In the genomic region with DNA sequence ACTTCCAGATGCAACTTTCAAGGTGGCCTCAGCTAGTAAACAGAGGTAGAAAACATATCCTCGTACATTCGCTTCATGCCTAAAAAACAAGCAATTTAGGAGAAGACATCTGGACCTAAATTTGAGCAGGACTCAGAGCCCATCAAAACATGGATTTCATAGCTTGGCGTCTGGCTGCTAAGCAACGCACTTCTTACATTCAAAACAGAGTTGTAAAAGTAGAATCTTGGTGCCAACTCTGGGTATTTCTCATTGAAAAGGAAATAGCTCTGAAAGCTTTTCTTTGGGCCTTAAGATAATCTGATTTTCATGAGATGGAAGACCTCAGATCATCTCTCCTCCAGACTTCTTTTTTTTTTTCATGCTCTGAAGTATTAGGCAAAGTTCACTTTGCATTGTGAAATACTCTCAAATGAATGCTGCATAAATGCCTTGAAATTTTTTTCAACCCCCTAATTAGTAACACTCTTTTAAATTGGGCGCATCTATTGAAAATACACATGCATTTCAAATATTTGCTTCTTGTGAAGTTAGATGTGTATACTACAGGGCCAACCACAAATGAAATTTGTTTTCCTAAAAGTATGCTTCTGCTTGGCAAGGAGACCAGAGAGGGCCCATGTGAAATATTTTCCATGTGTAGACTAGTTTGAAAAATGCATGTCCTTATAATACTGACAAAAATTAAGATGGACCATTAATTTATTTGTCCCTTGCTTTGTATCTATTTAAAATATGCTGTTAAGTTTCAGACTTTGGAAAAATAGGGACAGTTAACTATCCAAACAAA, we compare ENCODE assay signal across 15 cellular contexts. TPM values are rescaled to one million over a fixed set of nuclear protein-coding genes. Genes with fewer than 3 reads are reported as not detected.
DNase-seq lines count a peak whose midpoint lies in the region; ATAC-seq and TF ChIP-seq lines count a peak whose summit lies in the region.
"Had no signal": no experiment of that assay in that cellular context is flagged by ENCODE, and none has a peak within 500 bp of the region (broad histone marks: within the 10 kb centered on the region; RNA-seq: fewer than 3 reads in every experiment).

No MANE protein-coding gene starts in this region.

- BruUV-seq in Caco-2 (replicated peaks; lab: Mats Ljungman, UMichigan) = no TSS peak

- H3K36me3 ChIP-seq in MG63 (peaks cover 72% of the 10 kb centered on the region), fibroblast of lung (ENCODE audit: control insufficient read depth, insufficient read depth, low read length) (no peaks in the 10 kb centered on the region), sigmoid colon (no peaks in the 10 kb centered on the region), Caco-2 (ENCODE audit: control insufficient read depth, insufficient read depth, low read length) (no peaks in the 10 kb centered on the region)
- H3K36me3 ChIP-seq: adrenal gland; BLaER1 treated with 17β-estradiol and CSF1 and Interleukin-3, amounts not matched to agents 10 nM and 100 nM; upper lobe of left lung had no signal

- H3K4me2 ChIP-seq in fibroblast of lung (ENCODE audit: extremely low read depth, insufficient read depth, low read length) = peak overlapping the region; percentile 77
- H3K4me2 ChIP-seq: BLaER1 treated with 17β-estradiol and CSF1 and Interleukin-3, amounts not matched to agents 10 nM and 100 nM had no signal

- H2AFZ ChIP-seq in fibroblast of lung (ENCODE audit: low read length) = no peak overlapping the region

- H3K27me3 ChIP-seq in MG63 (no peaks in the 10 kb centered on the region), fibroblast of lung (ENCODE audit: control insufficient read depth, insufficient read depth, low read length) (no peaks in the 10 kb centered on the region), sigmoid colon (peaks cover 7 to 22% (median 14%) of the 10 kb centered on the region in 3 donors), Caco-2 (replicated peaks; ENCODE audit: control insufficient read depth, insufficient read depth, low read length) (no peaks in the 10 kb centered on the region)

- no peaks in the 10 kb centered on the region for H3K4me1 Mint-ChIP-seq in Caco-2 (ENCODE audit: low read depth, unreplicated experiment)
- H3K4me1 Mint-ChIP-seq: activated CD4-positive, alpha-beta memory T cell treated with anti-CD3 and anti-CD28 coated beads, Interleukin-2, amount 10 ng/mL, durations not matched to agents 7 days and 5 days had no signal

- H3K27me3 Mint-ChIP-seq in Caco-2 (ENCODE audit: insufficient read depth, unreplicated experiment) = no peaks in the 10 kb centered on the region

- no peaks in the 10 kb centered on the region for H3K79me2 ChIP-seq in fibroblast of lung (ENCODE audit: control insufficient read depth, insufficient read depth, low read length)

- no peak for ATAC-seq in HG03565 (IDR thresholded peaks at IDR 0.05; ENCODE audit: unreplicated experiment)
- ATAC-seq: activated T-cell treated with anti-CD3 and anti-CD28 coated beads, Interleukin-2, amount 50 U/mL, for 72 hours; natural killer cell treated with Interleukin-12 subunit alpha and Interleukin-12 subunit beta and Interleukin-15 and Interleukin-18, amount 100 ng/mL, for 72 hours had no signal

- H3K9me3 ChIP-seq in MG63 (no peaks in the 10 kb centered on the region), fibroblast of lung (ENCODE audit: control insufficient read depth, insufficient read depth, low read depth, low read length) (no peaks in the 10 kb centered on the region), sigmoid colon (no peaks in the 10 kb centered on the region), Caco-2 (no peaks in the 10 kb centered on the region)
- H3K9me3 ChIP-seq: adrenal gland, upper lobe of left lung had no signal

- H3K9me3 Mint-ChIP-seq in Caco-2 (ENCODE audit: unreplicated experiment) = no peaks in the 10 kb centered on the region
- H3K9me3 Mint-ChIP-seq: activated CD4-positive, alpha-beta memory T cell treated with anti-CD3 and anti-CD28 coated beads, Interleukin-2, amount 10 ng/mL, durations not matched to agents 7 days and 5 days; activated T-cell treated with anti-CD3 and anti-CD28 coated beads, Interleukin-2, amount 50 U/mL, for 72 hours; natural killer cell treated with Interleukin-12 subunit alpha and Interleukin-12 subunit beta and Interleukin-15 and Interleukin-18, amount 100 ng/mL, for 72 hours had no signal

- no peak overlapping the region for H3K9ac ChIP-seq in fibroblast of lung (ENCODE audit: insufficient read depth, low read length)
- H3K9ac ChIP-seq: BLaER1 treated with 17β-estradiol and CSF1 and Interleukin-3, amounts not matched to agents 10 nM and 100 nM had no signal

- TF ChIP-seq POLR2A in sigmoid colon (IDR thresholded peaks at IDR 0.05) = no peak

- no peak for TF ChIP-seq EP300 in sigmoid colon (IDR thresholded peaks at IDR 0.05)

- DNase-seq in AG09319 (ENCODE audit: extremely low read depth, low read depth) = peak; percentile 65
- no peak for DNase-seq in MG63
- DNase-seq in fibroblast of lung (ENCODE audit: low read depth in 2 of 2) = peak in 1 of 2 donors; percentile 42
- DNase-seq in sigmoid colon = no peak
- no peak for DNase-seq in NCI-H1048 (lab: John Stamatoyannopoulos, UW)
- no peak for DNase-seq in AG08396 (ENCODE audit: low spot score)
- DNase-seq in Caco-2 = no peak
- DNase-seq: activated CD4-positive, alpha-beta memory T cell treated with anti-CD3 and anti-CD28 coated beads, Interleukin-2, amount 10 ng/mL, durations not matched to agents 7 days and 5 days; activated T-cell treated with anti-CD3 and anti-CD28 coated beads, Interleukin-2, amount 50 U/mL, for 72 hours; adrenal gland; stimulated activated CD4-positive, alpha-beta T cell treated with anti-CD3 and anti-CD28 coated beads, Interleukin-4, amount 100 ng/mL, for 1 hour; upper lobe of left lung had no signal

- peak overlapping the region; percentile 64 for H3K27ac ChIP-seq in fibroblast of lung (ENCODE audit: insufficient read depth, low read length)
- peak overlapping the region in 3 of 4 donors; percentile 70 to 83 (median 75) for H3K27ac ChIP-seq in sigmoid colon
- H3K27ac ChIP-seq: adrenal gland; BLaER1 treated with 17β-estradiol and CSF1 and Interleukin-3, amounts not matched to agents 10 nM and 100 nM; upper lobe of left lung had no signal

- peak overlapping the region; percentile 61 for H3K4me3 ChIP-seq in MG63
- H3K4me3 ChIP-seq in fibroblast of lung (replicated peaks in 1 of 4; ENCODE audit: control extremely low read depth in 1 of 4, insufficient read depth in 1 of 4, low read depth in 3 of 4, low read length in 4 of 4) = peak overlapping the region in 3 of 4 experiments; percentile 6 to 74 (median 21)
- peak overlapping the region in 1 of 4 donors; percentile 11 for H3K4me3 ChIP-seq in sigmoid colon
- no peak overlapping the region for H3K4me3 ChIP-seq in Caco-2 (ENCODE audit: low read depth, low read length)
- H3K4me3 ChIP-seq: adrenal gland; BLaER1 treated with 17β-estradiol and CSF1 and Interleukin-3, amounts not matched to agents 10 nM and 100 nM had no signal

- POLR2A ChIA-PET in Caco-2 (lab: Charles Lee) = no interaction called here

- no peak overlapping the region for H3K4me3 Mint-ChIP-seq in Caco-2 (ENCODE audit: unreplicated experiment)
- H3K4me3 Mint-ChIP-seq: activated CD4-positive, alpha-beta memory T cell treated with anti-CD3 and anti-CD28 coated beads, Interleukin-2, amount 10 ng/mL, durations not matched to agents 7 days and 5 days; activated T-cell treated with anti-CD3 and anti-CD28 coated beads, Interleukin-2, amount 50 U/mL, for 72 hours; natural killer cell treated with Interleukin-12 subunit alpha and Interleukin-12 subunit beta and Interleukin-15 and Interleukin-18, amount 100 ng/mL, for 72 hours had no signal

- no peak overlapping the region for H3K27ac Mint-ChIP-seq in Caco-2 (ENCODE audit: unreplicated experiment)
- H3K27ac Mint-ChIP-seq: activated CD4-positive, alpha-beta memory T cell treated with anti-CD3 and anti-CD28 coated beads, Interleukin-2, amount 10 ng/mL, durations not matched to agents 7 days and 5 days; activated T-cell treated with anti-CD3 and anti-CD28 coated beads, Interleukin-2, amount 50 U/mL, for 72 hours; natural killer cell treated with Interleukin-12 subunit alpha and Interleukin-12 subunit beta and Interleukin-15 and Interleukin-18, amount 100 ng/mL, for 72 hours had no signal

- H3K4me1 ChIP-seq in fibroblast of lung (ENCODE audit: control insufficient read depth, extremely low read depth, insufficient read depth, low read length) = peaks cover 4% of the 10 kb centered on the region
- H3K4me1 ChIP-seq in sigmoid colon = peaks cover 0 to 31% (median 22%) of the 10 kb centered on the region in 4 donors
- H3K4me1 ChIP-seq in Caco-2 = no peaks in the 10 kb centered on the region
- H3K4me1 ChIP-seq: adrenal gland; BLaER1 treated with 17β-estradiol and CSF1 and Interleukin-3, amounts not matched to agents 10 nM and 100 nM had no signal

- TF ChIP-seq CTCF in AG09319 (IDR thresholded peaks at IDR 0.05; ENCODE audit: low read depth, low read length) (no peak), fibroblast of lung (conservative IDR thresholded peaks at IDR 0.05 in 1 of 2, IDR thresholded peaks at IDR 0.05 in 1 of 2; ENCODE audit: low read depth in 1 of 2, low read length in 2 of 2) (no peak), sigmoid colon (IDR thresholded peaks at IDR 0.05) (no peak), Caco-2 (IDR thresholded peaks at IDR 0.05; ENCODE audit: insufficient read depth in 1 of 2, low read depth in 1 of 2, low read length in 1 of 2, severe bottlenecking in 1 of 2, unreplicated experiment in 1 of 2) (no peak)

- 25 to 65% methylated on average over 5 of the region's 5 CpGs for WGBS in sigmoid colon, 2 donors

- CTCF ChIA-PET in Caco-2 (lab: Charles Lee) = no interaction called here

- intact Hi-C loops in sigmoid colon (cut with DNase I) = no loop called here
- intact Hi-C loops in Caco-2 (cut with micrococcal nuclease; ENCODE audit: unreplicated experiment) = loop anchor here (5.0 kb wide), 2 partner anchors 80 to 110 kb away; no protein-coding TSS in a partner anchor

- peaks cover 5% of the 10 kb centered on the region for H3K36me3 Mint-ChIP-seq in Caco-2 (ENCODE audit: insufficient read depth, unreplicated experiment)
- H3K36me3 Mint-ChIP-seq: natural killer cell treated with Interleukin-12 subunit alpha and Interleukin-12 subunit beta and Interleukin-15 and Interleukin-18, amount 100 ng/mL, for 72 hours had no signal

- no peaks in the 10 kb centered on the region for H4K20me1 ChIP-seq in fibroblast of lung (ENCODE audit: control insufficient read depth, extremely low read depth, insufficient read depth, low read length)
- H4K20me1 ChIP-seq: BLaER1 treated with 17β-estradiol and CSF1 and Interleukin-3, amounts not matched to agents 10 nM and 100 nM had no signal

RNA-seq across cellular contexts. Expression of a gene that starts 4.2 kb away (rescaled TPM):
- 8.4 and 10.3 TPM in 2 replicates for total RNA-seq in MG63 (2014; rRNA removed; shearing (Covaris generic); ENCODE audit: low replicate concordance)
- total RNA-seq in fibroblast of lung = 3.9 and 4.3 TPM in 2 replicates
- 2.8 and 12.2 TPM in 2 replicates for polyA plus RNA-seq in fibroblast of lung
- polyA plus RNA-seq in fibroblast of lung (2012) = 2.2 and 9.2 TPM in 2 replicates
- 4.3 and 11.9 TPM in 2 replicates for polyA minus RNA-seq in fibroblast of lung (ENCODE audit: low replicate concordance)
- total RNA-seq in sigmoid colon = 10 to 100 TPM in 3 of 4 donors, 1 to 10 TPM in 1; 5.6 to 20.3 (median 16.7) TPM
- 1 to 10 TPM in 2 of 3 donors, under 1 TPM in 1; 0.46 to 6.0 (median 1.1) TPM for polyA plus RNA-seq in sigmoid colon
- total RNA-seq in Caco-2 (2022) = not detected in 2 replicates
- total RNA-seq: activated CD4-positive, alpha-beta memory T cell treated with anti-CD3 and anti-CD28 coated beads, Interleukin-2, amount 10 ng/mL, durations not matched to agents 7 days and 5 days; activated T-cell treated with anti-CD3 and anti-CD28 coated beads, Interleukin-2, amount 50 U/mL, for 72 hours; natural killer cell treated with Interleukin-12 subunit alpha and Interleukin-12 subunit beta and Interleukin-15 and Interleukin-18, amount 100 ng/mL, for 72 hours had no signal
